In genomic region chr5:173771058-173771742, GRCh38 we compare ENCODE assay signal across 21 cellular contexts.
DNase-seq lines count a peak whose midpoint lies in the region; ATAC-seq, FAIRE-seq and TF ChIP-seq lines count a peak whose summit lies in the region.
"Had no signal": no experiment of that assay in that cellular context is flagged by ENCODE, and none has a peak within 500 bp of the region (broad histone marks: within the 10 kb centered on the region; RNA-seq: fewer than 3 reads in every experiment).

No MANE protein-coding gene starts in this region.

- peak overlapping the region; percentile 36 for H3K4me2 ChIP-seq in GM23338
- H3K4me2 ChIP-seq in K562 (ENCODE audit: insufficient read depth, low read length) = peak overlapping the region; percentile 44; the same call in 1 of the 2 replicates

- H3K27me3 ChIP-seq in GM23338 (ENCODE audit: insufficient read depth) (no peaks in the 10 kb centered on the region), K562 (ENCODE audit: control insufficient read depth in 2 of 2, insufficient read depth in 2 of 2, low read length in 2 of 2) (no peaks in the 10 kb centered on the region)

- CTCF ChIA-PET in K562 (lab: Yijun Ruan, JAX; ENCODE audit: low intra/inter-chr PET ratio) = no interaction called here

- no peaks in the 10 kb centered on the region for H3F3A ChIP-seq in GM23338 (replicated peaks; ENCODE audit: low read depth)

- peak overlapping the region; percentile 7 to 37; a peak in 3 of 4 replicates for H3K9ac ChIP-seq in K562 (ENCODE audit: insufficient read depth in 1 of 2, low read depth in 2 of 2, low read length in 2 of 2)

- ATAC-seq in GM23338 (peak; percentile 77), K562 (0 out of 3 replicates have a peak, but pooled peaks have one; percentile 17), left colon (peak; percentile 67), GM21381 (IDR thresholded peaks at IDR 0.05; ENCODE audit: unreplicated experiment) (no peak), HG02571 (IDR thresholded peaks at IDR 0.05; ENCODE audit: unreplicated experiment) (no peak)
- ATAC-seq: left cardiac atrium; Right ventricle myocardium inferior; stimulated activated naive B cell treated with anti-CD40 and anti-IgM and Interleukin-4, amounts not matched to agents 10 μg/mL and 1 μg/mL and 100 μg/mL, for 72 hours had no signal

- no peak for FAIRE-seq in K562 (lab: Jason Lieb, UNC)
- FAIRE-seq: GM12892 had no signal

- H3K36me3 ChIP-seq in GM23338 (ENCODE audit: insufficient read depth) (no peaks in the 10 kb centered on the region), K562 (ENCODE audit: control insufficient read depth, insufficient read depth, low read length) (no peaks in the 10 kb centered on the region)

- H2AFZ ChIP-seq in GM23338 (peak overlapping the region; percentile 96), K562 (ENCODE audit: low read depth, low read length) (peak overlapping the region; percentile 94)

- peaks cover 9% of the 10 kb centered on the region for H3K4me1 ChIP-seq in GM23338 (ENCODE audit: insufficient read depth)
- H3K4me1 ChIP-seq in K562 (replicated peaks in 1 of 2; ENCODE audit: control insufficient read depth in 2 of 2, insufficient read depth in 2 of 2, low read length in 2 of 2) = peaks cover 17 to 44% of the 10 kb centered on the region in 2 experiments

- 0 out of 2 replicates have a peak, but pooled peaks cover 9% of the 10 kb centered on the region for H3K9me2 ChIP-seq in GM23338 (ENCODE audit: insufficient read depth)

- no TSS peak for BruUV-seq in K562 (replicated peaks; lab: Mats Ljungman, UMichigan)

- in situ Hi-C loops in K562 (cut with MboI) = no loop called here

- H3K9me3 ChIP-seq in K562 (replicated peaks; ENCODE audit: control insufficient read depth, insufficient read depth, low read depth, low read length) = no peaks in the 10 kb centered on the region

- TF ChIP-seq POLR2A in K562 (conservative IDR thresholded peaks at IDR 0.05) = no peak

- H3K4me1 Mint-ChIP-seq in GM23338 = peaks cover 11% of the 10 kb centered on the region
- H3K4me1 Mint-ChIP-seq: CD8-positive, alpha-beta memory T cell had no signal

- H3K9me1 ChIP-seq in K562 (ENCODE audit: control insufficient read depth, insufficient read depth, low read length) = no peaks in the 10 kb centered on the region

- DNase-seq in GM23338 (ENCODE audit: low spot score) (peak; percentile 47), K562 (ENCODE audit: extremely low read depth in 1 of 4, low spot score in 3 of 4) (peak in 3 of 4 experiments; percentile 42 to 46 (median 44)), left colon (peak; percentile 58 to 63), posterior vena cava (ENCODE audit: low spot score) (peak; percentile 49)
- DNase-seq in stimulated activated CD4-positive, alpha-beta T cell treated with anti-CD3 and anti-CD28 coated beads, Interleukin-4, amount 100 ng/mL, for 4 hours = no peak
- DNase-seq in activated CD4-positive, alpha-beta T cell treated with anti-CD3 and anti-CD28 coated beads for 48 hours = no peak
- DNase-seq: activated gamma-delta T cell treated with Interleukin-2 at 50 U/mL for 16 hours; aorta; CD8-positive, alpha-beta memory T cell; GDM1; head of caudate nucleus; HFFc6; left cardiac atrium; NCI-H2171 treated with DMSO at 0.1 percent for 48 hours; stimulated activated naive B cell treated with anti-CD40 and anti-IgM and Interleukin-4, amounts not matched to agents 10 μg/mL and 1 μg/mL and 100 μg/mL, for 72 hours had no signal

- H3K79me2 ChIP-seq in GM23338 (replicated peaks; ENCODE audit: insufficient read depth) (no peaks in the 10 kb centered on the region), K562 (ENCODE audit: control insufficient read depth, insufficient read depth, low read length) (no peaks in the 10 kb centered on the region)

- H3K9me3 Mint-ChIP-seq in GM23338 = no peaks in the 10 kb centered on the region
- H3K9me3 Mint-ChIP-seq: HFFc6; IgD-negative memory B cell; stimulated activated naive B cell treated with anti-CD40 and anti-IgM and Interleukin-4, amounts not matched to agents 10 μg/mL and 1 μg/mL and 100 μg/mL, for 72 hours; T-helper 1 cell treated with Interleukin-12 subunit alpha and Interleukin-12 subunit beta and Interleukin-4 antibody, amounts not matched to agents 30 μg/mL and 1 μg/mL, for 36 hours had no signal

- 63% methylated on average over 18 of the region's 25 CpGs for WGBS in K562 (ENCODE audit: insufficient coverage, low coverage, missing lambda C conversion rate)

- H4K20me1 ChIP-seq in GM23338 (replicated peaks; ENCODE audit: insufficient read depth) = no peaks in the 10 kb centered on the region
- no peaks in the 10 kb centered on the region for H4K20me1 ChIP-seq in K562 (replicated peaks; ENCODE audit: control insufficient read depth, insufficient read depth, low read length)

- TF ChIP-seq RAD21 in K562 (CRISPR knock-in tag; conservative IDR thresholded peaks at IDR 0.05 in 1 of 2, IDR thresholded peaks at IDR 0.05 in 1 of 2) = no peak

- H3K27ac ChIP-seq in GM23338 (ENCODE audit: low read depth) = no peak overlapping the region
- peak overlapping the region; percentile 39; the same call in 1 of the 3 replicates for H3K27ac ChIP-seq in K562 (ENCODE audit: extremely low read depth, low read depth, low read length)

- POLR2A ChIA-PET in K562 (lab: Yijun Ruan, JAX) = interaction anchor here (0.7 to 2.5 kb wide), 5 partner anchors 8 to 132 kb away, joined by 3 to 7 read pairs (median 3); no protein-coding TSS in a partner anchor

- intact Hi-C loops in K562 (cut with micrococcal nuclease) = no loop called here
- intact Hi-C loops in left colon (cut with DNase I, micrococcal nuclease) = no loop called here
- intact Hi-C loops in posterior vena cava (cut with DNase I) = no loop called here

- H3K36me3 Mint-ChIP-seq in GM23338 (ENCODE audit: low read depth) = no peaks in the 10 kb centered on the region; the same call in 2 of the 3 replicates
- H3K36me3 Mint-ChIP-seq: CD8-positive, alpha-beta memory T cell; IgD-negative memory B cell; stimulated activated naive B cell treated with anti-CD40 and anti-IgM and Interleukin-4, amounts not matched to agents 10 μg/mL and 1 μg/mL and 100 μg/mL, for 72 hours had no signal

- peaks cover 10% of the 10 kb centered on the region for H3K27me3 Mint-ChIP-seq in GM23338 (ENCODE audit: insufficient read depth, low read depth, poor library complexity)
- H3K27me3 Mint-ChIP-seq: IgD-negative memory B cell had no signal

- H3K4me3 ChIP-seq in GM23338 (no peak overlapping the region), K562 (no peak overlapping the region)

- no peak for TF ChIP-seq CTCF in GM23338 (conservative IDR thresholded peaks at IDR 0.05; ENCODE audit: low read depth in 2 of 2)
- no peak for TF ChIP-seq CTCF in K562 (IDR thresholded peaks at IDR 0.05 in 2 of 3, conservative IDR thresholded peaks at IDR 0.05 in 1 of 3; ENCODE audit: insufficient read depth in 2 of 3, low read depth in 1 of 3, low read length in 3 of 3)

- H3K4me3 Mint-ChIP-seq in GM23338 = peak overlapping the region; percentile 41; the same call in 2 of the 3 replicates
- H3K4me3 Mint-ChIP-seq: CD8-positive, alpha-beta memory T cell; HFFc6; IgD-negative memory B cell; stimulated activated naive B cell treated with anti-CD40 and anti-IgM and Interleukin-4, amounts not matched to agents 10 μg/mL and 1 μg/mL and 100 μg/mL, for 72 hours; T-helper 1 cell treated with Interleukin-12 subunit alpha and Interleukin-12 subunit beta and Interleukin-4 antibody, amounts not matched to agents 30 μg/mL and 1 μg/mL, for 36 hours had no signal

- no peak for TF ChIP-seq EP300 in K562 (IDR thresholded peaks at IDR 0.05; ENCODE audit: low read length)

- H3K27ac Mint-ChIP-seq in GM23338 = peak overlapping the region; percentile 76
- H3K27ac Mint-ChIP-seq: CD8-positive, alpha-beta memory T cell; HFFc6; IgD-negative memory B cell; stimulated activated naive B cell treated with anti-CD40 and anti-IgM and Interleukin-4, amounts not matched to agents 10 μg/mL and 1 μg/mL and 100 μg/mL, for 72 hours; T-helper 1 cell treated with Interleukin-12 subunit alpha and Interleukin-12 subunit beta and Interleukin-4 antibody, amounts not matched to agents 30 μg/mL and 1 μg/mL, for 36 hours had no signal

TF ChIP-seq in GM23338, 12 proteins besides CTCF, POLR2A, EP300 and RAD21 (continues in another document):
- TF ChIP-seq ZNF331 (CRISPR knock-in tag; IDR thresholded peaks at IDR 0.05; ENCODE audit: low read depth) (no peak), EZH2phosphoT487 (IDR thresholded peaks at IDR 0.05; ENCODE audit: unreplicated experiment) (no peak), ETS1 (IDR thresholded peaks at IDR 0.05) (no peak)

TF ChIP-seq in K562, 482 proteins besides CTCF, POLR2A, EP300 and RAD21 (continues in another document):
- TF ChIP-seq KDM5B (IDR thresholded peaks at IDR 0.05; ENCODE audit: insufficient replicate concordance, low read depth, low read length) (no peak), SIN3A (IDR thresholded peaks at IDR 0.05; ENCODE audit: borderline replicate concordance in 2 of 2, control insufficient read depth in 1 of 2, low read depth in 2 of 2, low read length in 2 of 2) (no peak), GATA2 (CRISPR knock-in tag; IDR thresholded peaks at IDR 0.05) (no peak), KLF1 (tag; IDR thresholded peaks at IDR 0.05) (no peak), THRAP3 (IDR thresholded peaks at IDR 0.05; ENCODE audit: borderline replicate concordance) (no peak), HMG20A (CRISPR knock-in tag; conservative IDR thresholded peaks at IDR 0.05) (no peak), POLR3G (IDR thresholded peaks at IDR 0.05; ENCODE audit: extremely low read depth, insufficient read length, insufficient replicate concordance) (no peak), ZNF512 (tag; IDR thresholded peaks at IDR 0.05) (no peak)

Comparison
In these comparisons a context has a peak if more than half of its experiments do, and no peak if none do; other contexts are left out.
1. ATAC-seq: peak in GM23338 (single experiment), K562 (single experiment) and left colon (single experiment); none in GM21381 (single experiment) and HG02571 (single experiment).
2. DNase-seq: peak in GM23338 (single experiment), K562 (3 of 4), left colon (2 of 2) and posterior vena cava (single experiment); none in stimulated activated CD4-positive, alpha-beta T cell treated with anti-CD3 and anti-CD28 coated beads, Interleukin-4, amount 100 ng/mL, for 4 hours (0 of 2) and activated CD4-positive, alpha-beta T cell treated with anti-CD3 and anti-CD28 coated beads for 48 hours (single experiment).